ENCODE assay signal across 33 cellular contexts in the genomic region with DNA sequence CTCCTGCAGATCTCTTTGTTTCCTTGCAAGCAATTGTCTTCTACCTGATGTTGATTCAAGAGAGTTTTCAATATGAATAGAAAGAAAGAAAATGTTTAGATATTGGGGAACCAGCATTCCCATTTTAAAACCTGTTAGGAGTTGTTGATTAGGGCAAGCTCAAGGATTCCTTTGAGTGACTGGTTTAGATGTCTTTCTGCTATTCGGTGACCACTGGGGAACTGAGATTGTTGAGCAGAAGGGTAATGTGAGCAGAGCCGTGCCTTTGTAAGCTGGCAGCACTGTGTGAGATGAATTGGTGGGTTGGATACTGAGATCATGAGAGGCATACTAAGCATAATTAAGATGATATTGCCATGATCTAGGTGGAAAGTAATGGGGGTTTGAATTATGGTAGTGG.
"Had no signal": no experiment of that assay in that cellular context is flagged by ENCODE, and none has a peak within 500 bp of the region (broad histone marks: within the 10 kb centered on the region; RNA-seq: fewer than 3 reads in every experiment).

No MANE protein-coding gene starts in this region.

- H3K27ac ChIP-seq: ascending aorta, esophagus muscularis mucosa, foreskin keratinocyte, heart left ventricle, left ventricle myocardium inferior, neutrophil, prostate gland, skin epidermis, stomach, thyroid gland, upper lobe of right lung had no signal

- H3K4me3 ChIP-seq: ascending aorta, esophagus muscularis mucosa, heart left ventricle, left ventricle myocardium inferior, lung, mucosa of descending colon, prostate gland, skin epidermis, stomach, thyroid gland, upper lobe of right lung had no signal

- H3K4me1 ChIP-seq: ascending aorta, esophagus muscularis mucosa, foreskin keratinocyte, heart left ventricle, left ventricle myocardium inferior, prostate gland, stomach, thyroid gland, upper lobe of right lung had no signal

- H3K27ac Mint-ChIP-seq: activated naive CD4-positive, alpha-beta T cell treated with anti-CD3 and anti-CD28 coated beads, Interleukin-2, amount 10 ng/mL, durations not matched to agents 7 days and 5 days; activated naive CD8-positive, alpha-beta T cell treated with anti-CD3 and anti-CD28 coated beads, Interleukin-2, amount 10 ng/mL, durations not matched to agents 7 days and 5 days; natural killer cell treated with Interleukin-12 subunit alpha and Interleukin-12 subunit beta and Interleukin-15 and Interleukin-18, amount 100 ng/mL, for 72 hours; stimulated activated memory B cell treated with anti-CD40 and anti-IgM and Interleukin-4, amounts not matched to agents 10 μg/mL and 1 μg/mL and 100 μg/mL, for 72 hours; T-helper 2 cell treated with Interferon-gamma antibody and Interleukin-4, amounts not matched to agents 5 μg/mL and 100 μg/mL, for 36 hours had no signal

- H3K9me3 Mint-ChIP-seq: activated naive CD4-positive, alpha-beta T cell treated with anti-CD3 and anti-CD28 coated beads, Interleukin-2, amount 10 ng/mL, durations not matched to agents 7 days and 5 days; endodermal cell; natural killer cell treated with Interleukin-12 subunit alpha and Interleukin-12 subunit beta and Interleukin-15 and Interleukin-18, amount 100 ng/mL, for 72 hours; stimulated activated memory B cell treated with anti-CD40 and anti-IgM and Interleukin-4, amounts not matched to agents 10 μg/mL and 1 μg/mL and 100 μg/mL, for 72 hours; T-helper 2 cell treated with Interferon-gamma antibody and Interleukin-4, amounts not matched to agents 5 μg/mL and 100 μg/mL, for 36 hours had no signal

- H3K4me3 Mint-ChIP-seq: activated naive CD4-positive, alpha-beta T cell treated with anti-CD3 and anti-CD28 coated beads, Interleukin-2, amount 10 ng/mL, durations not matched to agents 7 days and 5 days; activated naive CD8-positive, alpha-beta T cell treated with anti-CD3 and anti-CD28 coated beads, Interleukin-2, amount 10 ng/mL, durations not matched to agents 7 days and 5 days; endodermal cell; natural killer cell treated with Interleukin-12 subunit alpha and Interleukin-12 subunit beta and Interleukin-15 and Interleukin-18, amount 100 ng/mL, for 72 hours; stimulated activated memory B cell treated with anti-CD40 and anti-IgM and Interleukin-4, amounts not matched to agents 10 μg/mL and 1 μg/mL and 100 μg/mL, for 72 hours; T-helper 2 cell treated with Interferon-gamma antibody and Interleukin-4, amounts not matched to agents 5 μg/mL and 100 μg/mL, for 36 hours had no signal

- H3K4me1 Mint-ChIP-seq: activated naive CD4-positive, alpha-beta T cell treated with anti-CD3 and anti-CD28 coated beads, Interleukin-2, amount 10 ng/mL, durations not matched to agents 7 days and 5 days; stimulated activated memory B cell treated with anti-CD40 and anti-IgM and Interleukin-4, amounts not matched to agents 10 μg/mL and 1 μg/mL and 100 μg/mL, for 72 hours had no signal

- DNase-seq: activated CD4-positive, alpha-beta T cell treated with anti-CD3 and anti-CD28 coated beads for 48 hours; activated CD4-positive, alpha-beta T cell treated with anti-CD3 and anti-CD28 coated beads, Interleukin-2, amount 50 U/mL, for 48 hours; activated CD4-positive, CD25-positive, alpha-beta regulatory T cell; activated CD8-positive, alpha-beta memory T cell treated with anti-CD3 and anti-CD28 coated beads for 24 hours; activated gamma-delta T cell; activated naive CD4-positive, alpha-beta T cell treated with anti-CD3 and anti-CD28 coated beads, Interleukin-2, amount 10 ng/mL, durations not matched to agents 7 days and 5 days; activated naive CD8-positive, alpha-beta T cell treated with anti-CD3 and anti-CD28 coated beads, Interleukin-2, amount 10 ng/mL, durations not matched to agents 7 days and 5 days; activated T-cell treated with anti-CD3 and anti-CD28 coated beads, Interleukin-2, amount 50 U/mL, for 1 hour; caudate nucleus; endodermal cell; foreskin keratinocyte; heart left ventricle; hypothalamus; left ventricle myocardium inferior; mesendoderm; mucosa of descending colon; retina; stimulated activated CD4-positive, alpha-beta T cell treated with anti-CD3 and anti-CD28 coated beads, Interleukin-4, amount 100 ng/mL, for 24 hours; stomach; T-helper 1 cell; thyroid gland; upper lobe of right lung had no signal

- H3K9me3 ChIP-seq: ascending aorta, esophagus muscularis mucosa, heart left ventricle, left ventricle myocardium inferior, mucosa of descending colon, neutrophil, prostate gland, stomach, thyroid gland, upper lobe of right lung had no signal

- ATAC-seq: foreskin keratinocyte; heart left ventricle; mucosa of descending colon; natural killer cell treated with Interleukin-12 subunit alpha and Interleukin-12 subunit beta and Interleukin-15 and Interleukin-18, amount 100 ng/mL, for 72 hours; sciatic nerve; stimulated activated memory B cell treated with anti-CD40 and anti-IgM and Interleukin-4, amounts not matched to agents 10 μg/mL and 1 μg/mL and 100 μg/mL, for 72 hours; upper lobe of right lung had no signal

- H3K27me3 Mint-ChIP-seq: activated naive CD4-positive, alpha-beta T cell treated with anti-CD3 and anti-CD28 coated beads, Interleukin-2, amount 10 ng/mL, durations not matched to agents 7 days and 5 days; activated naive CD8-positive, alpha-beta T cell treated with anti-CD3 and anti-CD28 coated beads, Interleukin-2, amount 10 ng/mL, durations not matched to agents 7 days and 5 days; natural killer cell treated with Interleukin-12 subunit alpha and Interleukin-12 subunit beta and Interleukin-15 and Interleukin-18, amount 100 ng/mL, for 72 hours; stimulated activated memory B cell treated with anti-CD40 and anti-IgM and Interleukin-4, amounts not matched to agents 10 μg/mL and 1 μg/mL and 100 μg/mL, for 72 hours had no signal

- FAIRE-seq: islet of Langerhans had no signal

- H3K27me3 ChIP-seq: ascending aorta, esophagus muscularis mucosa, foreskin keratinocyte, heart left ventricle, neutrophil, stomach, thyroid gland, upper lobe of right lung had no signal

- H3K36me3 ChIP-seq: prostate gland had no signal
